Comparison of ENCODE assay signal across 28 cellular contexts in the genomic region with DNA sequence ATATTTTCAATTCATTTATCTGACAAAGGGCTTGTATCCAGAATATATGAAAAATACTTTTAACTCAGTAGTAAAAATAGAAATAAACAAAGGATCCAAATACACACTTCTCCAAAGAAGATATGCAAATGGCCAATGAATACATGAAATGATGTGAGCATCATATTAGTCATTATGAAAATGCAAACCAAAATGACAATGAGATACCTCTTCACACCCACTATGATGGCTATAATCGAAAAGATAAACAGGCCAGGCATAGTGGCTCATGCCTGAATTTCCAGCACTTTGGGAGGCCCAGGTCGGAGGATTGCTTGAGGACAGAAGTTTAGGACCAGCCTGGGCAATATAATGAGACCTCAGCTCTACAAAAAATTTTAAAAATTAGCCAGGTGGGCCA.
"Had no signal": no experiment of that assay in that cellular context is flagged by ENCODE, and none has a peak within 500 bp of the region (broad histone marks: within the 10 kb centered on the region; RNA-seq: fewer than 3 reads in every experiment).

No MANE protein-coding gene starts in this region.

- H3K27ac ChIP-seq: neutrophil, pancreas, psoas muscle, right lobe of liver, sigmoid colon, suprapubic skin, testis, tibial artery, transverse colon, upper lobe of right lung, uterus had no signal

- H3K36me3 ChIP-seq: neutrophil, pancreas, right lobe of liver, sigmoid colon, suprapubic skin, tibial artery, transverse colon, upper lobe of right lung, uterus had no signal

- H3K27me3 Mint-ChIP-seq: naive thymus-derived CD8-positive, alpha-beta T cell; stimulated activated memory B cell treated with anti-CD40 and anti-IgM and Interleukin-4, amounts not matched to agents 10 μg/mL and 1 μg/mL and 100 μg/mL, for 72 hours; stimulated activated naive CD8-positive, alpha-beta T cell treated with anti-CD3 and anti-CD28 coated beads, Interleukin-15, amount 100 ng/mL, for 72 hours had no signal

- H3K27ac Mint-ChIP-seq: naive thymus-derived CD8-positive, alpha-beta T cell; natural killer cell treated with Interleukin-12 subunit alpha and Interleukin-12 subunit beta and Interleukin-15 and Interleukin-18, amount 100 ng/mL, for 72 hours; nephron progenitor cell; stimulated activated memory B cell treated with anti-CD40 and anti-IgM and Interleukin-4, amounts not matched to agents 10 μg/mL and 1 μg/mL and 100 μg/mL, for 72 hours; type B pancreatic cell had no signal

- FAIRE-seq: pancreas, small intestine had no signal

- H3K4me1 Mint-ChIP-seq: naive thymus-derived CD8-positive, alpha-beta T cell; nephron progenitor cell; neural crest cell; stimulated activated memory B cell treated with anti-CD40 and anti-IgM and Interleukin-4, amounts not matched to agents 10 μg/mL and 1 μg/mL and 100 μg/mL, for 72 hours; stimulated activated naive CD8-positive, alpha-beta T cell treated with anti-CD3 and anti-CD28 coated beads, Interleukin-15, amount 100 ng/mL, for 72 hours had no signal

- H3K4me3 ChIP-seq: pancreas, psoas muscle, right lobe of liver, sigmoid colon, suprapubic skin, testis, tibial artery, transverse colon, upper lobe of right lung, uterus had no signal

- H3K4me1 ChIP-seq: pancreas, psoas muscle, right lobe of liver, sigmoid colon, suprapubic skin, testis, tibial artery, upper lobe of right lung, uterus had no signal

- H3K36me3 Mint-ChIP-seq: naive thymus-derived CD8-positive, alpha-beta T cell; natural killer cell treated with Interleukin-12 subunit alpha and Interleukin-12 subunit beta and Interleukin-15 and Interleukin-18, amount 100 ng/mL, for 72 hours; stimulated activated memory B cell treated with anti-CD40 and anti-IgM and Interleukin-4, amounts not matched to agents 10 μg/mL and 1 μg/mL and 100 μg/mL, for 72 hours; type B pancreatic cell had no signal

- H3K9me3 ChIP-seq: neutrophil, pancreas, psoas muscle, right lobe of liver, sigmoid colon, suprapubic skin, testis, tibial artery, transverse colon, upper lobe of right lung, uterus had no signal

- ATAC-seq: naive thymus-derived CD8-positive, alpha-beta T cell; natural killer cell treated with Interleukin-12 subunit alpha and Interleukin-12 subunit beta and Interleukin-15 and Interleukin-18, amount 100 ng/mL, for 72 hours; pancreas; psoas muscle; right cardiac atrium; right lobe of liver; stimulated activated memory B cell treated with anti-CD40 and anti-IgM and Interleukin-4, amounts not matched to agents 10 μg/mL and 1 μg/mL and 100 μg/mL, for 72 hours; stimulated activated naive CD8-positive, alpha-beta T cell treated with anti-CD3 and anti-CD28 coated beads, Interleukin-15, amount 100 ng/mL, for 72 hours; stimulated activated naive CD8-positive, alpha-beta T cell treated with anti-CD3 and anti-CD28 coated beads, Interleukin-15, Interleukin-2, amounts not matched to agents 100 U/mL and 50 U/mL, for 24 hours; upper lobe of right lung had no signal

- H3K9me3 Mint-ChIP-seq: naive thymus-derived CD8-positive, alpha-beta T cell; natural killer cell treated with Interleukin-12 subunit alpha and Interleukin-12 subunit beta and Interleukin-15 and Interleukin-18, amount 100 ng/mL, for 72 hours; nephron progenitor cell; neural crest cell; stimulated activated memory B cell treated with anti-CD40 and anti-IgM and Interleukin-4, amounts not matched to agents 10 μg/mL and 1 μg/mL and 100 μg/mL, for 72 hours; stimulated activated naive CD8-positive, alpha-beta T cell treated with anti-CD3 and anti-CD28 coated beads, Interleukin-15, amount 100 ng/mL, for 72 hours; type B pancreatic cell had no signal

- H3K4me3 Mint-ChIP-seq: naive thymus-derived CD8-positive, alpha-beta T cell; natural killer cell treated with Interleukin-12 subunit alpha and Interleukin-12 subunit beta and Interleukin-15 and Interleukin-18, amount 100 ng/mL, for 72 hours; nephron progenitor cell; neural crest cell; stimulated activated memory B cell treated with anti-CD40 and anti-IgM and Interleukin-4, amounts not matched to agents 10 μg/mL and 1 μg/mL and 100 μg/mL, for 72 hours; stimulated activated naive CD8-positive, alpha-beta T cell treated with anti-CD3 and anti-CD28 coated beads, Interleukin-15, amount 100 ng/mL, for 72 hours; type B pancreatic cell had no signal

- H3K27me3 ChIP-seq: neutrophil, pancreas, right lobe of liver, sigmoid colon, suprapubic skin, testis, tibial artery, transverse colon, upper lobe of right lung, uterus had no signal

- DNase-seq: naive thymus-derived CD8-positive, alpha-beta T cell; nephron progenitor cell; nucleus accumbens; pancreas; psoas muscle; right cardiac atrium; right lobe of liver; sigmoid colon; small intestine; stimulated activated CD4-positive, alpha-beta T cell treated with anti-CD3 and anti-CD28 coated beads, Interleukin-15, amount 100 ng/mL, for 24 hours; stimulated activated CD4-positive, alpha-beta T cell treated with anti-CD3 and anti-CD28 coated beads, Interleukin-2, amount 100 ng/mL, for 24 hours; stimulated activated CD4-positive, alpha-beta T cell treated with anti-CD3 and anti-CD28 coated beads, Interleukin-2, amount 100 ng/mL, for 48 hours; stimulated activated CD4-positive, alpha-beta T cell treated with anti-CD3 and anti-CD28 coated beads, Interleukin-4, amount 100 ng/mL, for 24 hours; stimulated activated naive CD4-positive, alpha-beta T cell; stimulated activated naive CD8-positive, alpha-beta T cell treated with anti-CD3 and anti-CD28 coated beads, Interleukin-15, amount 100 ng/mL, for 72 hours; stimulated activated naive CD8-positive, alpha-beta T cell treated with anti-CD3 and anti-CD28 coated beads, Interleukin-15, Interleukin-2, amounts not matched to agents 100 U/mL and 50 U/mL, for 24 hours; substantia nigra; testis; tibial artery; transverse colon; upper lobe of right lung; uterus had no signal
